ENCODE assay signal across 1 cellular context in the genomic region with DNA sequence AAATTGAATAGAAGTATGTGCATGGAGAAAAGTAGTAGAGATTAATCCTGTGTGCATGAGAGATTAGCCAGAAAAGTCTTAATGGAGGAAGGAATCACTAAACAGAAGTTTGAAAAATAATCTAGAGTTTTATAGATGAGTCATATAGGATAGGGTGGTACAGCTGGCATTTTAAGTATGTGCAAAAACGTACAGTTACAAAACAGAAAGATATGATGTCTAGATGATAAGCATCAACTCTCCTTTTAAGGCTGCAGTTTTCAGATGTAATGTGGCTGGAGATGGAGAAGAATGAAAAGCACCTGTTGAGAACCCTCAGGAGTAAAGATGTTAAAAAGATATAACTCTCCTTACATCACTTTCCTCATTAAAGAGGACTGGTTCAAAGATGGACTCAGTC.
TF ChIP-seq lines count a peak whose summit lies in the region.

No MANE protein-coding gene starts in this region.

TF ChIP-seq in WTC11, 78 proteins besides CTCF, POLR2A, EP300 and RAD21 (continued from another document):
- TF ChIP-seq ZNF532 (CRISPR knock-in tag; IDR thresholded peaks at IDR 0.05; ENCODE audit: borderline replicate concordance) (no peak), GRHL2 (CRISPR knock-in tag; IDR thresholded peaks at IDR 0.05; ENCODE audit: insufficient replicate concordance, severe bottlenecking) (no peak), AFF4 (CRISPR knock-in tag; IDR thresholded peaks at IDR 0.05; ENCODE audit: borderline replicate concordance) (no peak), ATF2 (CRISPR knock-in tag; IDR thresholded peaks at IDR 0.05; ENCODE audit: borderline replicate concordance, low read depth) (no peak), ERG (CRISPR knock-in tag; IDR thresholded peaks at IDR 0.05) (no peak), E2F5 (CRISPR knock-in tag; IDR thresholded peaks at IDR 0.05) (no peak), ATF1 (CRISPR knock-in tag; IDR thresholded peaks at IDR 0.05) (no peak)
- TF ChIP-seq, protein P1, sequence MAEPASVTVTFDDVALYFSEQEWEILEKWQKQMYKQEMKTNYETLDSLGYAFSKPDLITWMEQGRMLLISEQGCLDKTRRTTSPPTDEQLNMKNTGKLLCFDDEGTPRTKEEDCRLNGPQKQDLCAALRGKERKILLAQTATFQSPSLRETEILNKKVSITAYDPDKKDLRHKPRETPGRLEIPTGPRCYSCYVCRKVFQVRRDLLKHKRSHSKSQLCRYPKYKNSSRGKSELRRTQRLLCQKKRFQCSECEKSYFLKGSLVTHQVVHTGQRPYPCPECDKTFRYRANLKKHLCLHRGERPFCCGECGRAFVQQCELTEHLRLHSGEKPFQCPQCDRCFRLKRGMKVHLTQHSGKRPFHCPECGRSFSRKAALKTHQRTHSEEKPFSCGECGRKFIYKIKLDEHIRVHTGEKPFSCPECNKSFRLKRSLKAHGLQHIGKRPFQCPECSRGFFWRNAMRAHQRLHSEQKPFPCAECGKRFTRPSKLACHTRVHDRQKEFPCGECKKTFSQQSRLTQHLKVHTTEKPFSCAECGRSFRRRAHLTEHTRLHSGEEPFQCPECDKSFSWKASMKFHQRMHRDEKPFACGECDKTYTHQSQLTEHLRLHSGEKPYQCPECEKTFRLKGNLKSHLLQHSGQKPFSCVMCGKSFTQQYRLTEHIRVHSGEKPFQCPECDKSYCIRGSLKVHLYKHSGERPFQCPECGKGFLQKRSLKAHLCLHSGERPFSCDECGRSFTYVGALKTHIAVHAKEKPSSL (CRISPR knock-in tag; conservative IDR thresholded peaks at IDR 0.05), result no peak
